12 cellular contexts compared by ENCODE assay signal in genomic region chr19:6071103-6071485, GRCh38. TPM values are rescaled to one million over a fixed set of nuclear protein-coding genes. Genes with fewer than 3 reads are reported as not detected.
DNase-seq lines count a peak whose midpoint lies in the region; ATAC-seq and TF ChIP-seq lines count a peak whose summit lies in the region.
"Had no signal": no experiment of that assay in that cellular context is flagged by ENCODE, and none has a peak within 500 bp of the region (broad histone marks: within the 10 kb centered on the region; RNA-seq: fewer than 3 reads in every experiment).

No MANE protein-coding gene starts in this region.

- H3K36me3 ChIP-seq in BJ (ENCODE audit: control insufficient read depth, insufficient read depth, low read length): no peaks in the 10 kb centered on the region
- no peaks in the 10 kb centered on the region for H3K36me3 ChIP-seq in skeletal muscle satellite cell (ENCODE audit: insufficient read depth, low read length)
- H3K36me3 ChIP-seq: breast epithelium, pancreas, upper lobe of left lung had no signal

- H3K27me3 ChIP-seq in BJ (ENCODE audit: control insufficient read depth, insufficient read depth, low read length) (no peaks in the 10 kb centered on the region), skeletal muscle satellite cell (ENCODE audit: control insufficient read depth, insufficient read depth, low read length) (no peaks in the 10 kb centered on the region)
- H3K27me3 ChIP-seq: breast epithelium, pancreas, upper lobe of left lung had no signal

- H3K9me3 ChIP-seq in skeletal muscle satellite cell (replicated peaks; ENCODE audit: low read length): no peaks in the 10 kb centered on the region
- H3K9me3 ChIP-seq: breast epithelium, pancreas, upper lobe of left lung had no signal

- intact Hi-C loops in activated naive CD4-positive, alpha-beta T cell treated with anti-CD3 and anti-CD28 coated beads for 36 hours (cut with micrococcal nuclease): no loop called here

- POLR2A ChIA-PET in BJ (lab: Charles Lee): interaction anchor here (1.1 kb wide), 1 partner anchor 16 kb away, joined by 5 read pairs; no protein-coding TSS in a partner anchor

- ATAC-seq in SK-N-SH treated with all-trans-retinoic acid at 6 μM for 48 hours: peak; percentile 51
- ATAC-seq: pancreas had no signal

- DNase-seq in BJ (ENCODE audit: low read depth) (peak; percentile 89), fibroblast of the aortic adventitia (ENCODE audit: low read depth) (peak; percentile 94), NCI-H1694 treated with DMSO at 0.1 percent for 48 hours (lab: John Stamatoyannopoulos, UW) (no peak), NCI-H510A treated with DMSO at 0.1 percent for 48 hours (lab: John Stamatoyannopoulos, UW) (no peak)
- DNase-seq in activated naive CD4-positive, alpha-beta T cell treated with anti-CD3 and anti-CD28 coated beads for 36 hours: no peak
- no peak for DNase-seq in activated effector memory CD4-positive, alpha-beta T cell treated with Interleukin-2 at 50 U/mL for 16 hours
- DNase-seq: OCI-M1, pancreas, upper lobe of left lung had no signal

- H3K27ac Mint-ChIP-seq in activated naive CD4-positive, alpha-beta T cell treated with anti-CD3 and anti-CD28 coated beads for 36 hours: no peak overlapping the region

- H3K4me1 Mint-ChIP-seq in activated naive CD4-positive, alpha-beta T cell treated with anti-CD3 and anti-CD28 coated beads for 36 hours (ENCODE audit: low read depth): peaks cover 11% of the 10 kb centered on the region

- H3K4me2 ChIP-seq in skeletal muscle satellite cell (ENCODE audit: low read length): peak overlapping the region; percentile 36

- H3K4me3 Mint-ChIP-seq in activated naive CD4-positive, alpha-beta T cell treated with anti-CD3 and anti-CD28 coated beads for 36 hours: no peak overlapping the region

- CTCF ChIA-PET in BJ (lab: Yijun Ruan, JAX): interaction anchor here (1.7 kb wide), 1 partner anchor 9 kb away, joined by 4 read pairs; no protein-coding TSS in a partner anchor
- CTCF ChIA-PET in activated naive CD4-positive, alpha-beta T cell treated with anti-CD3 and anti-CD28 coated beads for 36 hours (lab: Charles Lee): interaction anchor here (0.6 kb wide), 1 partner anchor 1174 kb away, joined by 3 read pairs; no protein-coding TSS in a partner anchor

- TF ChIP-seq CTCF in BJ (IDR thresholded peaks at IDR 0.05; ENCODE audit: insufficient read depth, low read depth, low read length): no peak
- TF ChIP-seq CTCF in fibroblast of the aortic adventitia (IDR thresholded peaks at IDR 0.05; ENCODE audit: insufficient read depth, low read length): no peak

- no peaks in the 10 kb centered on the region for H3K27me3 Mint-ChIP-seq in activated naive CD4-positive, alpha-beta T cell treated with anti-CD3 and anti-CD28 coated beads for 36 hours (ENCODE audit: low read depth)

- H3K4me3 ChIP-seq in BJ (ENCODE audit: low read depth, low read length) (no peak overlapping the region), fibroblast of the aortic adventitia (ENCODE audit: low read depth, low read length) (no peak overlapping the region), skeletal muscle satellite cell (ENCODE audit: low read length) (no peak overlapping the region)
- H3K4me3 ChIP-seq: breast epithelium, pancreas, upper lobe of left lung had no signal

- H3K9me3 Mint-ChIP-seq in activated naive CD4-positive, alpha-beta T cell treated with anti-CD3 and anti-CD28 coated beads for 36 hours: no peaks in the 10 kb centered on the region

- peaks cover 37% of the 10 kb centered on the region for H3K4me1 ChIP-seq in skeletal muscle satellite cell (ENCODE audit: control insufficient read depth, insufficient read depth, low read length)

- peak overlapping the region; percentile 63 for H3K9ac ChIP-seq in skeletal muscle satellite cell (ENCODE audit: low read depth, low read length)

- H3K36me3 Mint-ChIP-seq in activated naive CD4-positive, alpha-beta T cell treated with anti-CD3 and anti-CD28 coated beads for 36 hours (ENCODE audit: low read depth): no peaks in the 10 kb centered on the region

TF ChIP-seq in SK-N-SH treated with all-trans-retinoic acid at 6 μM for 48 hours, 23 proteins besides CTCF, POLR2A, EP300 and RAD21 (continues in another document):
- no peak for TF ChIP-seq TOX (CRISPR knock-in tag; IDR thresholded peaks at IDR 0.05; ENCODE audit: borderline replicate concordance)
- TF ChIP-seq RARB (CRISPR knock-in tag; IDR thresholded peaks at IDR 0.05): no peak
- TF ChIP-seq CSRNP3 (CRISPR knock-in tag; IDR thresholded peaks at IDR 0.05): no peak
- no peak for TF ChIP-seq TSHZ2 (CRISPR knock-in tag; IDR thresholded peaks at IDR 0.05)
- no peak for TF ChIP-seq ESRRG (CRISPR knock-in tag; IDR thresholded peaks at IDR 0.05)
- no peak for TF ChIP-seq GLIS3 (CRISPR knock-in tag; IDR thresholded peaks at IDR 0.05)
- TF ChIP-seq BACH2 (CRISPR knock-in tag; IDR thresholded peaks at IDR 0.05; ENCODE audit: borderline replicate concordance): no peak
- no peak for TF ChIP-seq ZNF70 (CRISPR knock-in tag; IDR thresholded peaks at IDR 0.05)
- no peak for TF ChIP-seq ZNF8 (CRISPR knock-in tag; IDR thresholded peaks at IDR 0.05)
- no peak for TF ChIP-seq CREB5 (CRISPR knock-in tag; IDR thresholded peaks at IDR 0.05; ENCODE audit: low read depth)
- no peak for TF ChIP-seq PATZ1 (CRISPR knock-in tag; IDR thresholded peaks at IDR 0.05; ENCODE audit: borderline replicate concordance)
- no peak for TF ChIP-seq ZNF565 (CRISPR knock-in tag; conservative IDR thresholded peaks at IDR 0.05; ENCODE audit: low read depth)
- TF ChIP-seq ISL1 (CRISPR knock-in tag; IDR thresholded peaks at IDR 0.05): no peak
- TF ChIP-seq SNAI2 (CRISPR knock-in tag; IDR thresholded peaks at IDR 0.05): no peak

RNA-seq across cellular contexts. Expression of gene RFX2, which starts 39.2 kb away (rescaled TPM):
- polyA plus RNA-seq in BJ (2011; rRNA removed): 4.9 and 5.7 TPM in 2 replicates
- 9.2 and 10.4 TPM in 2 replicates for polyA minus RNA-seq in BJ (2011; rRNA and poly(A)+ RNA removed)
- 10.7 and 14.2 TPM in 2 replicates for total RNA-seq in fibroblast of the aortic adventitia (ENCODE audit: low replicate concordance)
- 5.6 and 6.1 TPM in 2 replicates for total RNA-seq in skeletal muscle satellite cell (2012; rRNA removed)
- total RNA-seq in activated naive CD4-positive, alpha-beta T cell treated with anti-CD3 and anti-CD28 coated beads for 36 hours: 1 to 10 TPM; 4.7 to 6.0 TPM

Comparison
In these comparisons a context has a peak if more than half of its experiments do, and no peak if none do; other contexts are left out.
1. DNase-seq: peak in BJ (single experiment) and fibroblast of the aortic adventitia (single experiment); none in activated naive CD4-positive, alpha-beta T cell treated with anti-CD3 and anti-CD28 coated beads for 36 hours (single experiment), NCI-H1694 treated with DMSO at 0.1 percent for 48 hours (single experiment), NCI-H510A treated with DMSO at 0.1 percent for 48 hours (single experiment) and activated effector memory CD4-positive, alpha-beta T cell treated with Interleukin-2 at 50 U/mL for 16 hours (single experiment).